Comparison of ENCODE assay signal across 20 cellular contexts in the genomic region with DNA sequence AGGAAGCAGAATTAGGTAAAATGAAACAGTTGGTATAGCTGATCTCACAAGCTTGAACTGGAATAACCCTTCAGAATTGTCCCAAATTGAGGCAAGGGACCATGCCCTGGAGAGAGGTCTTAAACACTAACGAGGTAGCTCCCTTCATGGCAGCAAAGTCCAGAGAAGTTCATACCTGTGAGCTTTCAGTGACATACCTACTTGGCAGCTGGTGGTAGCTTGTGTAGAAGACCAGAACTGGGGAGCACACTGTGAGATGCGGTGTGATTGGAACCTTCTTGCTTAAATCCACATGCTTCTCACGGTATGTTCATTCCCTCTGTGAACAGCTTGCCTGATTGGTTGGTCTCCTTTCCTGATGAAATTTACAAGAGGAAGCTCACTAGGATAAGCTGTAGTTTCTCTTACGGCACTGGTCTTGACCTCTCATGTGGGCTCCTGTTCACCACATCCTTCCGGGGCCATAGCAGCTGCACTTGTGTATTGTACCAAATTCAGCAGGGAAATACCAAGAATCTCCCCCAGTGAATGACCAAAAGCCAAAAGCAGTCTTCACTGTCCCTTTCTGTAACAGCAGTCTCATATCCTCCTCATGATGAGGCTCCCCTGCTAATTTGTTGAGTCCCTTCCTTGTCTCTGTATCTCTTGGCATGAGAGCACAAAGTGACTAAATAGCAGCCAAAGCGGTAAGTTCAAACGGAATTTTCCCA.
DNase-seq lines count a peak whose midpoint lies in the region; ATAC-seq, FAIRE-seq and TF ChIP-seq lines count a peak whose summit lies in the region.
"Had no signal": no experiment of that assay in that cellular context is flagged by ENCODE, and none has a peak within 500 bp of the region (broad histone marks: within the 10 kb centered on the region; RNA-seq: fewer than 3 reads in every experiment).

No MANE protein-coding gene starts in this region.

- H3K9me3 ChIP-seq in H1 (ENCODE audit: insufficient read depth in 2 of 2, low read depth in 1 of 2, low read length in 1 of 2) (0 out of 4 replicates have a peak, but pooled peaks cover 0 to 2% of the 10 kb centered on the region in 2 experiments), spleen (no peaks in the 10 kb centered on the region)

- no peak overlapping the region for H2AK5ac ChIP-seq in H1 (ENCODE audit: low read depth, low read length)

- POLR2A ChIA-PET in H1 (lab: Charles Lee; ENCODE audit: partially characterized antibody) = no interaction called here

- H2BK15ac ChIP-seq in H1 (ENCODE audit: low read length) = no peak overlapping the region

- WGBS in H1 (ENCODE audit: extremely low coverage in 1 of 2, insufficient coverage in 1 of 2, insufficient read length in 1 of 2, insufficient replicate concordance in 2 of 2, low coverage in 1 of 2, low lambda C conversion rate in 2 of 2, missing lambda C conversion rate in 1 of 2), 2 experiments = 91% methylated on average over 7 of the region's 7 CpGs; no CpG with 5 or more reads in 1 of the 2 experiments
- 73 to 84% (median 78%) methylated on average over 7 of the region's 7 CpGs for WGBS in spleen, 5 donors

- no peak overlapping the region for H3K4me3 Mint-ChIP-seq in glutamatergic neuron (ENCODE audit: unreplicated experiment)
- H3K4me3 Mint-ChIP-seq: naive thymus-derived CD4-positive, alpha-beta T cell; stimulated activated naive B cell treated with anti-CD40 and anti-IgM and Interleukin-4, amounts not matched to agents 10 μg/mL and 1 μg/mL and 100 μg/mL, for 72 hours; T-cell; type B pancreatic cell had no signal

- no peak overlapping the region for H4K91ac ChIP-seq in H1 (replicated peaks; ENCODE audit: insufficient read length, low read length)

- no peak overlapping the region for H4K8ac ChIP-seq in H1 (ENCODE audit: extremely low read depth, insufficient read depth, low read length)

- TF ChIP-seq EP300 in H1 (IDR thresholded peaks at IDR 0.05; ENCODE audit: borderline replicate concordance in 1 of 2, low read depth in 2 of 2, low read length in 2 of 2) = no peak

- H3K9ac ChIP-seq in H1 (replicated peaks in 1 of 4; ENCODE audit: extremely low read depth in 1 of 4, low read depth in 3 of 4, low read length in 3 of 4) = no peak overlapping the region

- H3K36me3 ChIP-seq in H1 (ENCODE audit: control insufficient read depth in 2 of 4, insufficient read depth in 4 of 4, low read length in 3 of 4) (no peaks in the 10 kb centered on the region), spleen (no peaks in the 10 kb centered on the region)

- H2AFZ ChIP-seq in H1 (ENCODE audit: low read length) = 0 out of 2 replicates have a peak overlapping the region, but pooled peaks have one; percentile 63

- H3K27me3 ChIP-seq in H1 (replicated peaks in 1 of 4; ENCODE audit: control insufficient read depth in 3 of 4, extremely low read depth in 1 of 4, insufficient read depth in 3 of 4, low read length in 3 of 4) (no peaks in the 10 kb centered on the region), spleen (replicated peaks in 1 of 7) (no peaks in the 10 kb centered on the region)

- H3K4ac ChIP-seq in H1 (replicated peaks; ENCODE audit: insufficient read length, low read depth, low read length) = no peak overlapping the region

- H2BK20ac ChIP-seq in H1 (ENCODE audit: low read length) = no peak overlapping the region

- H3K79me2 ChIP-seq in H1 (ENCODE audit: control insufficient read depth in 1 of 2, insufficient read depth in 2 of 2, low read length in 2 of 2) = no peaks in the 10 kb centered on the region

- CTCF ChIA-PET in H1 (lab: Charles Lee; ENCODE audit: partially characterized antibody) = interaction anchor here (0.6 to 3.6 kb wide), 9 partner anchors 8 to 787 kb away, joined by 3 to 22 read pairs (median 3); no protein-coding TSS in a partner anchor

- peaks cover 3% of the 10 kb centered on the region for H3K4me1 Mint-ChIP-seq in glutamatergic neuron (ENCODE audit: low read depth, unreplicated experiment)
- H3K4me1 Mint-ChIP-seq: stimulated activated naive B cell treated with anti-CD40 and anti-IgM and Interleukin-4, amounts not matched to agents 10 μg/mL and 1 μg/mL and 100 μg/mL, for 72 hours; T-cell had no signal

- no peak overlapping the region for H3K56ac ChIP-seq in H1 (replicated peaks; ENCODE audit: insufficient read length, low read depth, low read length)

- H3K23me2 ChIP-seq in H1 (ENCODE audit: low read depth, low read length) = no peaks in the 10 kb centered on the region

- TF ChIP-seq CTCF in H1 (IDR thresholded peaks at IDR 0.05; ENCODE audit: control extremely low read depth in 1 of 3, insufficient read depth in 1 of 3, low read depth in 1 of 3, low read length in 3 of 3) (no peak), spleen (IDR thresholded peaks at IDR 0.05 in 8 of 11, conservative IDR thresholded peaks at IDR 0.05 in 3 of 11) (no peak), glutamatergic neuron (IDR thresholded peaks at IDR 0.05; ENCODE audit: partially characterized antibody, unreplicated experiment) (no peak)

- DNase-seq in H1 (ENCODE audit: low read depth in 1 of 2, low spot score in 2 of 2) (no peak), spleen (no peak), glutamatergic neuron (no peak), NCI-H2196 treated with DMSO at 0.1 percent for 48 hours (lab: John Stamatoyannopoulos, UW; ENCODE audit: unreplicated experiment) (no peak), GM03348 (ENCODE audit: low spot score) (no peak)
- DNase-seq: activated naive CD4-positive, alpha-beta T cell treated with anti-CD3 and anti-CD28 coated beads, Interleukin-2, amount 50 U/mL, for 16 hours; C1 segment of cervical spinal cord; DMS79 treated with DMSO at 0.1 percent for 48 hours; effector CD4-positive, alpha-beta T cell; left ventricle myocardium superior; naive thymus-derived CD4-positive, alpha-beta T cell; right cardiac atrium; stimulated activated CD4-positive, alpha-beta T cell treated with anti-CD3 and anti-CD28 coated beads, Interleukin-4, amount 100 ng/mL, for 24 hours; stimulated activated naive B cell treated with anti-CD40 and anti-IgM and Interleukin-4, amounts not matched to agents 10 μg/mL and 1 μg/mL and 100 μg/mL, for 72 hours; T-cell had no signal

- no peaks in the 10 kb centered on the region for H3K36me3 Mint-ChIP-seq in glutamatergic neuron (ENCODE audit: unreplicated experiment)
- H3K36me3 Mint-ChIP-seq: naive thymus-derived CD4-positive, alpha-beta T cell; stimulated activated naive B cell treated with anti-CD40 and anti-IgM and Interleukin-4, amounts not matched to agents 10 μg/mL and 1 μg/mL and 100 μg/mL, for 72 hours; T-cell; type B pancreatic cell had no signal

- no peak overlapping the region for H3K23ac ChIP-seq in H1 (ENCODE audit: insufficient read length)

- H3K4me1 ChIP-seq in H1 (replicated peaks in 1 of 4; ENCODE audit: control insufficient read depth in 3 of 4, insufficient read depth in 4 of 4, low read length in 3 of 4) (peaks cover 0 to 4% (median 0%) of the 10 kb centered on the region in 4 experiments; a peak in 3 of 7 replicates), spleen (no peaks in the 10 kb centered on the region)

- H3K14ac ChIP-seq in H1 (ENCODE audit: insufficient read length) = no peak overlapping the region

- FAIRE-seq in H1 (lab: Jason Lieb, UNC) = no peak
- FAIRE-seq: GM12891 had no signal

- intact Hi-C loops in spleen (cut with DNase I; ENCODE audit: low total_unique reads) = no loop called here

- H3K4me2 ChIP-seq in H1 (ENCODE audit: insufficient read depth in 1 of 2, low read depth in 2 of 2, low read length in 2 of 2) = no peak overlapping the region

- no peak overlapping the region for H3K27ac Mint-ChIP-seq in glutamatergic neuron (ENCODE audit: unreplicated experiment)
- H3K27ac Mint-ChIP-seq: naive thymus-derived CD4-positive, alpha-beta T cell; stimulated activated naive B cell treated with anti-CD40 and anti-IgM and Interleukin-4, amounts not matched to agents 10 μg/mL and 1 μg/mL and 100 μg/mL, for 72 hours; T-cell; type B pancreatic cell had no signal

- H3K9me3 Mint-ChIP-seq in glutamatergic neuron (ENCODE audit: unreplicated experiment) = no peaks in the 10 kb centered on the region
- H3K9me3 Mint-ChIP-seq: stimulated activated naive B cell treated with anti-CD40 and anti-IgM and Interleukin-4, amounts not matched to agents 10 μg/mL and 1 μg/mL and 100 μg/mL, for 72 hours; type B pancreatic cell had no signal

- no peaks in the 10 kb centered on the region for H3K27me3 Mint-ChIP-seq in glutamatergic neuron (ENCODE audit: unreplicated experiment)
- H3K27me3 Mint-ChIP-seq: stimulated activated naive B cell treated with anti-CD40 and anti-IgM and Interleukin-4, amounts not matched to agents 10 μg/mL and 1 μg/mL and 100 μg/mL, for 72 hours; type B pancreatic cell had no signal

- no peak overlapping the region for H4K5ac ChIP-seq in H1 (ENCODE audit: insufficient read length, low read depth, low read length)

- H3K27ac ChIP-seq in H1 (ENCODE audit: low read depth, low read length) (no peak overlapping the region), spleen (no peak overlapping the region)

- H3K4me3 ChIP-seq in H1 (ENCODE audit: extremely low read depth in 1 of 4, insufficient read depth in 2 of 4, low read depth in 3 of 4, low read length in 4 of 4) (no peak overlapping the region), spleen (no peak overlapping the region)

- H3K79me1 ChIP-seq in H1 (ENCODE audit: low read depth, low read length) = no peaks in the 10 kb centered on the region

- no peaks in the 10 kb centered on the region for H4K20me1 ChIP-seq in H1 (replicated peaks in 1 of 2; ENCODE audit: control insufficient read depth in 1 of 2, insufficient read depth in 2 of 2, low read length in 2 of 2)

- TF ChIP-seq POLR2A in H1 (IDR thresholded peaks at IDR 0.05; ENCODE audit: control extremely low read depth in 1 of 2, low read depth in 2 of 2, low read length in 2 of 2) (no peak), spleen (IDR thresholded peaks at IDR 0.05) (no peak)

- H2BK12ac ChIP-seq in H1 (ENCODE audit: low read depth, low read length) = no peak overlapping the region

- H3K18ac ChIP-seq in H1 (ENCODE audit: extremely low read depth, low read length) = no peak overlapping the region

- TF ChIP-seq RAD21 in H1 (IDR thresholded peaks at IDR 0.05 in 1 of 2, conservative IDR thresholded peaks at IDR 0.05 in 1 of 2; ENCODE audit: low read depth in 2 of 2, low read length in 2 of 2) = no peak

- H2BK5ac ChIP-seq in H1 (ENCODE audit: low read depth, low read length) = no peak overlapping the region

- H2BK120ac ChIP-seq in H1 (replicated peaks; ENCODE audit: low read depth, low read length) = no peak overlapping the region

- ATAC-seq in GM18868 (IDR thresholded peaks at IDR 0.05; ENCODE audit: unreplicated experiment) (peak; percentile 70), HG02571 (IDR thresholded peaks at IDR 0.05; ENCODE audit: unreplicated experiment) (peak; percentile 63), HG03457 (IDR thresholded peaks at IDR 0.05; ENCODE audit: unreplicated experiment) (peak; percentile 54)
- ATAC-seq: left ventricle myocardium superior; naive thymus-derived CD4-positive, alpha-beta T cell; right cardiac atrium; stimulated activated naive B cell treated with anti-CD40 and anti-IgM and Interleukin-4, amounts not matched to agents 10 μg/mL and 1 μg/mL and 100 μg/mL, for 72 hours; T-cell had no signal

TF ChIP-seq in H1, 55 proteins besides CTCF, POLR2A, EP300 and RAD21 (continues in another document):
- TF ChIP-seq POU5F1 (IDR thresholded peaks at IDR 0.05; ENCODE audit: low read depth, low read length) = no peak
